ENCODE assay signal across 23 cellular contexts in the genomic region with DNA sequence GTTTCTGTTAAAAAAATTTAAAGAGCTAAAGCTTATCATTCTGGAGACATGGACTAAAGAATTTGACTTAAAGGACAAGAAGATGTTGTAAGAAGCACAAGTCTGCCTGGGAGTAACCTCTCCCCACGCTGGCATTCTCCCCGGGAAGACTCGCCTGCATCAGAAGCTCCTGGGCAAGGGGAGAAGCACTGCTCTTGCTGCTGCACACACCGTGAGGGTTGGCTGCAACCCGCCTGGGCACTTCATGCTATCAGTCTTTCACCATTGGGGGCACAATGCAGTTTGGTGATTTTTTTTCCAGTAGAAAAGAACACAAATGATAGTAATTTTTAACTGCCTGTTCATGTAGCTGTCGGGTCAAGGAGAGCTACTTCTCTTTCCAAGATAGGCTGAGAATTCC.
"Had no signal": no experiment of that assay in that cellular context is flagged by ENCODE, and none has a peak within 500 bp of the region (broad histone marks: within the 10 kb centered on the region; RNA-seq: fewer than 3 reads in every experiment).

No MANE protein-coding gene starts in this region.

- H3K27ac Mint-ChIP-seq: activated CD4-positive, alpha-beta memory T cell treated with anti-CD3 and anti-CD28 coated beads, Interleukin-2, amount 10 ng/mL, durations not matched to agents 7 days and 5 days; activated CD4-positive, alpha-beta T cell treated with anti-CD3 and anti-CD28 coated beads, Interleukin-2, amount 10 ng/mL, durations not matched to agents 7 days and 5 days; activated naive CD4-positive, alpha-beta T cell treated with anti-CD3 and anti-CD28 coated beads, Interleukin-2, amount 50 U/mL, for 24 hours; T-cell had no signal

- H3K4me1 ChIP-seq: breast epithelium had no signal

- H3K27me3 ChIP-seq: breast epithelium had no signal

- H3K4me3 Mint-ChIP-seq: activated CD4-positive, alpha-beta memory T cell treated with anti-CD3 and anti-CD28 coated beads, Interleukin-2, amount 10 ng/mL, durations not matched to agents 7 days and 5 days; activated CD4-positive, alpha-beta T cell treated with anti-CD3 and anti-CD28 coated beads, Interleukin-2, amount 10 ng/mL, durations not matched to agents 7 days and 5 days; activated naive CD4-positive, alpha-beta T cell treated with anti-CD3 and anti-CD28 coated beads, Interleukin-2, amount 50 U/mL, for 24 hours; T-cell had no signal

- ATAC-seq: T-cell had no signal

- H3K4me1 Mint-ChIP-seq: activated CD4-positive, alpha-beta memory T cell treated with anti-CD3 and anti-CD28 coated beads, Interleukin-2, amount 10 ng/mL, durations not matched to agents 7 days and 5 days; activated CD4-positive, alpha-beta T cell treated with anti-CD3 and anti-CD28 coated beads, Interleukin-2, amount 10 ng/mL, durations not matched to agents 7 days and 5 days; activated naive CD4-positive, alpha-beta T cell treated with anti-CD3 and anti-CD28 coated beads, Interleukin-2, amount 50 U/mL, for 24 hours; T-cell had no signal

- H3K36me3 ChIP-seq: breast epithelium had no signal

- H3K9me3 ChIP-seq: breast epithelium had no signal

- H3K27me3 Mint-ChIP-seq: activated CD4-positive, alpha-beta memory T cell treated with anti-CD3 and anti-CD28 coated beads, Interleukin-2, amount 10 ng/mL, durations not matched to agents 7 days and 5 days; activated CD4-positive, alpha-beta T cell treated with anti-CD3 and anti-CD28 coated beads, Interleukin-2, amount 10 ng/mL, durations not matched to agents 7 days and 5 days; activated naive CD4-positive, alpha-beta T cell treated with anti-CD3 and anti-CD28 coated beads, Interleukin-2, amount 50 U/mL, for 24 hours; T-cell had no signal

- H3K9me3 Mint-ChIP-seq: activated CD4-positive, alpha-beta memory T cell treated with anti-CD3 and anti-CD28 coated beads, Interleukin-2, amount 10 ng/mL, durations not matched to agents 7 days and 5 days; activated naive CD4-positive, alpha-beta T cell treated with anti-CD3 and anti-CD28 coated beads, Interleukin-2, amount 50 U/mL, for 24 hours had no signal

- DNase-seq: activated CD4-positive, alpha-beta memory T cell treated with anti-CD3 and anti-CD28 coated beads, Interleukin-2, amount 10 ng/mL, durations not matched to agents 7 days and 5 days; activated CD4-positive, alpha-beta T cell treated with anti-CD3 and anti-CD28 coated beads, Interleukin-2, amount 10 ng/mL, durations not matched to agents 7 days and 5 days; activated CD4-positive, CD25-positive, alpha-beta regulatory T cell; activated CD8-positive, alpha-beta memory T cell treated with anti-CD3 and anti-CD28 coated beads, Interleukin-2, amount 50 U/mL, for 4 hours; activated naive CD4-positive, alpha-beta T cell; activated T-cell treated with anti-CD3 and anti-CD28 coated beads, Interleukin-2, amount 50 U/mL, for 1 hour; aorta; caudate nucleus; Kasumi-1; KBM-7; NCI-H1048; NCI-H146; NCI-H187 treated with DMSO at 0.1 percent for 48 hours; NCI-H2081 treated with DMSO at 0.1 percent for 48 hours; NCI-H345; NCI-H510A; NCI-H69; SIG-M5; T-cell; T-helper 2 cell; T1000 had no signal

- H3K4me3 ChIP-seq: breast epithelium had no signal

- H3K36me3 Mint-ChIP-seq: activated naive CD4-positive, alpha-beta T cell treated with anti-CD3 and anti-CD28 coated beads, Interleukin-2, amount 50 U/mL, for 24 hours; T-cell had no signal
